ENCODE assay signal across 20 cellular contexts in the genomic region with DNA sequence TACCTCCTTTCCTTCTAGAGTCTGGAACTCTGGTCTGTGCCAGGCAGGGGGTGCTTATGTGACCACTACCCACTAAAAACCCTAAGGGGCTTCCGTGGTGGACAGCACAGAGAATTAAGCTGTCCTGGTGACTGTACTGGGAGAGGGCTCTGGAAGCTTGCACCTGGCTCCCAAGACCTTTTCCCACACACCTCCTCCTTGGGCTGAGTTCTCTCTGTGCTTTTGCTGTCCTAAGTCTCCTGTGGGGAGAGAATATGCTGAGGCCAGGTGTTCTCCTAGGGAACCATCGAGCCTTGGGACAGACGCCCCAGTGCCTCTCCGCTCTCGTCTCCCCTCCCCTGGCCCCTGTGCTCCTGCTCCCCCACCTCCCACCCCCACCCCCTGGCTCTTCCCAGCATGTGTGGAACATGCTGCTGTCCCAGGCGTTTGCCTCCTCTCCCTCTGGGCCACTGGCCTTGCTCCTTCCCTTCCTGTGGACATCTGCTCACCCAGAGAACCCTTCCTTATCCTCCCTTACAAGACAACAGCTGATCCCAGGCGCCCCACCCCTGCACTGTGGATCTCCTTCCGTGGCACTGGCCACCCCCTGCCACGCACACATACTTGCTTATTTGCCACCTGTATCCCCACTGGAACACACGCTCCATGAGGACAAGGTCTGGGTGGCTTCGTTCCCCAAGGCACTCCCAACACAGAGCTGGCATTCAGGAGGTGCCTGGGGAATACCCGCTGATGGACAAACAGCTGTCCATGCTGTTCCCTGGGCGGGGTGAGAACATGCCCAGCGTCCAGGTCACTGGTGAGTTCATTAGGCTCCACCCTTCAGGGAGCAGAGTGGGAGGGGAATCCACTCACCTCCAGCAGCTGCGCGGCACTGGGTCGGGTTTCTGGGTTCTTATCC.
A peak's percentile ranks its signal among the peaks of the same experiment; 100 is the strongest.
DNase-seq lines count a peak whose midpoint lies in the region; ATAC-seq and TF ChIP-seq lines count a peak whose summit lies in the region.
"Had no signal": no experiment of that assay in that cellular context is flagged by ENCODE, and none has a peak within 500 bp of the region (broad histone marks: within the 10 kb centered on the region; RNA-seq: fewer than 3 reads in every experiment).

No MANE protein-coding gene starts in this region.

- H3K9ac ChIP-seq in trophoblast cell (ENCODE audit: low read length): no peak overlapping the region

- H3K27ac ChIP-seq in RWPE2 (ENCODE audit: poor library complexity, severe bottlenecking): peak overlapping the region; percentile 77
- no peak overlapping the region for H3K27ac ChIP-seq in trophoblast cell (ENCODE audit: low read depth, low read length)
- H3K27ac ChIP-seq: hepatocyte, Peyer's patch had no signal

- H4K91ac ChIP-seq in trophoblast cell (ENCODE audit: low read depth, low read length): no peak overlapping the region

- H3K14ac ChIP-seq in trophoblast cell (ENCODE audit: low read length): no peak overlapping the region

- WGBS in trophoblast cell (ENCODE audit: extremely low coverage, insufficient coverage, insufficient read length): no CpG with 5 or more reads among the region's 17 CpGs

- H2AFZ ChIP-seq in trophoblast cell (ENCODE audit: insufficient read depth, low read length, poor library complexity): no peak overlapping the region
- H2AFZ ChIP-seq: hepatocyte had no signal

- H3K4me1 ChIP-seq in RWPE2 (ENCODE audit: insufficient read depth, poor library complexity, severe bottlenecking) (peaks cover 32% of the 10 kb centered on the region), trophoblast cell (ENCODE audit: control insufficient read depth in 1 of 2, insufficient read depth in 2 of 2, low read length in 2 of 2) (peaks cover 14 to 25% of the 10 kb centered on the region in 2 experiments)

- no peaks in the 10 kb centered on the region for H3K27me3 Mint-ChIP-seq in activated CD4-positive, alpha-beta T cell treated with anti-CD3 and anti-CD28 coated beads, Interleukin-2, amount 10 ng/mL, durations not matched to agents 24 days and 14 days
- no peaks in the 10 kb centered on the region for H3K27me3 Mint-ChIP-seq in activated CD4-positive, alpha-beta T cell treated with anti-CD3 and anti-CD28 coated beads for 36 hours
- H3K27me3 Mint-ChIP-seq in glutamatergic neuron (ENCODE audit: unreplicated experiment): peaks cover 18% of the 10 kb centered on the region

- H3K4me3 ChIP-seq in RWPE2 (ENCODE audit: severe bottlenecking) (no peak overlapping the region), trophoblast cell (ENCODE audit: low read depth, low read length) (no peak overlapping the region)
- H3K4me3 ChIP-seq: BLaER1 treated with 17β-estradiol and CSF1 and Interleukin-3, amounts not matched to agents 10 nM and 100 nM; hepatocyte; mucosa of descending colon; Peyer's patch had no signal

- H3K9me3 ChIP-seq in RWPE2 (ENCODE audit: severe bottlenecking) (no peaks in the 10 kb centered on the region), trophoblast cell (ENCODE audit: insufficient read depth, low read depth, low read length) (no peaks in the 10 kb centered on the region)
- H3K9me3 ChIP-seq: BLaER1 treated with 17β-estradiol and CSF1 and Interleukin-3, amounts not matched to agents 10 nM and 100 nM; mucosa of descending colon; Peyer's patch had no signal

- intact Hi-C loops in activated CD4-positive, alpha-beta T cell treated with anti-CD3 and anti-CD28 coated beads, Interleukin-2, amount 10 ng/mL, durations not matched to agents 24 days and 14 days (cut with micrococcal nuclease): no loop called here
- intact Hi-C loops in activated CD4-positive, alpha-beta T cell treated with anti-CD3 and anti-CD28 coated beads for 36 hours (cut with DNase I, micrococcal nuclease): no loop called here

- H3K27ac Mint-ChIP-seq in activated CD4-positive, alpha-beta T cell treated with anti-CD3 and anti-CD28 coated beads, Interleukin-2, amount 10 ng/mL, durations not matched to agents 24 days and 14 days: peak overlapping the region; percentile 54
- H3K27ac Mint-ChIP-seq in activated CD4-positive, alpha-beta T cell treated with anti-CD3 and anti-CD28 coated beads for 36 hours: no peak overlapping the region
- H3K27ac Mint-ChIP-seq in glutamatergic neuron (ENCODE audit: unreplicated experiment): peak overlapping the region; percentile 99
- H3K27ac Mint-ChIP-seq: activated naive CD4-positive, alpha-beta T cell treated with anti-CD3 and anti-CD28 coated beads for 36 hours had no signal

- H3K4me1 Mint-ChIP-seq in activated CD4-positive, alpha-beta T cell treated with anti-CD3 and anti-CD28 coated beads, Interleukin-2, amount 10 ng/mL, durations not matched to agents 24 days and 14 days: peaks cover 35% of the 10 kb centered on the region
- H3K4me1 Mint-ChIP-seq in activated CD4-positive, alpha-beta T cell treated with anti-CD3 and anti-CD28 coated beads for 36 hours: peaks cover 44% of the 10 kb centered on the region
- peaks cover 51% of the 10 kb centered on the region for H3K4me1 Mint-ChIP-seq in glutamatergic neuron (ENCODE audit: low read depth, unreplicated experiment)

- peaks cover 47% of the 10 kb centered on the region for H3K36me3 Mint-ChIP-seq in activated CD4-positive, alpha-beta T cell treated with anti-CD3 and anti-CD28 coated beads, Interleukin-2, amount 10 ng/mL, durations not matched to agents 24 days and 14 days (ENCODE audit: low read depth)
- H3K36me3 Mint-ChIP-seq in activated CD4-positive, alpha-beta T cell treated with anti-CD3 and anti-CD28 coated beads for 36 hours (ENCODE audit: low read depth): peaks cover 39% of the 10 kb centered on the region
- H3K36me3 Mint-ChIP-seq in glutamatergic neuron (ENCODE audit: unreplicated experiment): no peaks in the 10 kb centered on the region

- H3K36me3 ChIP-seq in RWPE2 (ENCODE audit: low read depth) (peaks cover 7% of the 10 kb centered on the region), trophoblast cell (ENCODE audit: control insufficient read depth in 1 of 2, insufficient read depth in 2 of 2, low read length in 2 of 2) (peaks cover 26 to 34% of the 10 kb centered on the region in 2 experiments)

- no peak overlapping the region for H4K8ac ChIP-seq in trophoblast cell (ENCODE audit: low read depth, low read length)

- H3K79me2 ChIP-seq in trophoblast cell (ENCODE audit: control insufficient read depth, insufficient read depth, low read length, poor library complexity): peaks cover 3% of the 10 kb centered on the region
- H3K79me2 ChIP-seq: hepatocyte had no signal

- peaks cover 17% of the 10 kb centered on the region for H3K79me1 ChIP-seq in trophoblast cell (ENCODE audit: low read length)

- H3K9me3 Mint-ChIP-seq in activated CD4-positive, alpha-beta T cell treated with anti-CD3 and anti-CD28 coated beads, Interleukin-2, amount 10 ng/mL, durations not matched to agents 24 days and 14 days: no peaks in the 10 kb centered on the region
- H3K9me3 Mint-ChIP-seq in activated CD4-positive, alpha-beta T cell treated with anti-CD3 and anti-CD28 coated beads for 36 hours (ENCODE audit: low read depth): no peaks in the 10 kb centered on the region
- peaks cover 28% of the 10 kb centered on the region for H3K9me3 Mint-ChIP-seq in glutamatergic neuron (ENCODE audit: unreplicated experiment)
- H3K9me3 Mint-ChIP-seq: activated naive CD4-positive, alpha-beta T cell treated with anti-CD3 and anti-CD28 coated beads for 36 hours had no signal

- H3K4ac ChIP-seq in trophoblast cell (ENCODE audit: low read depth, low read length): no peak overlapping the region

- H3K18ac ChIP-seq in trophoblast cell (ENCODE audit: low read length): no peak overlapping the region

- peak overlapping the region; percentile 15 for H2BK12ac ChIP-seq in trophoblast cell (ENCODE audit: low read length)

- ATAC-seq in activated CD4-positive, alpha-beta T cell treated with anti-CD3 and anti-CD28 coated beads for 36 hours: no peak
- ATAC-seq in RWPE2 (ENCODE audit: low read depth): no peak
- ATAC-seq in HG03521 (IDR thresholded peaks at IDR 0.05; ENCODE audit: unreplicated experiment): no peak
- ATAC-seq: mucosa of descending colon; stimulated activated naive CD8-positive, alpha-beta T cell treated with anti-CD3 and anti-CD28 coated beads, Interleukin-15, Interleukin-2, amounts not matched to agents 100 U/mL and 50 U/mL, for 24 hours had no signal

- H2BK5ac ChIP-seq in trophoblast cell (ENCODE audit: low read depth, low read length, poor library complexity): no peak overlapping the region

- no peak overlapping the region for H2AK5ac ChIP-seq in trophoblast cell (ENCODE audit: low read length)

- CTCF ChIA-PET in activated CD4-positive, alpha-beta T cell treated with anti-CD3 and anti-CD28 coated beads for 36 hours (lab: Charles Lee): interaction anchor here (0.6 to 6.5 kb wide), 13 partner anchors 10 to 346 kb away, joined by 3 to 51 read pairs (median 4); a partner anchor contains a TSS

- no peak overlapping the region for H4K12ac ChIP-seq in trophoblast cell (ENCODE audit: low read depth, low read length)

- H3K4me2 ChIP-seq in trophoblast cell (ENCODE audit: low read length): no peak overlapping the region
- H3K4me2 ChIP-seq: hepatocyte had no signal

- POLR2A ChIA-PET in activated CD4-positive, alpha-beta T cell treated with anti-CD3 and anti-CD28 coated beads for 36 hours (lab: Charles Lee): no interaction called here

- H3K27me3 ChIP-seq in RWPE2 (ENCODE audit: insufficient read depth, poor library complexity, severe bottlenecking) (no peaks in the 10 kb centered on the region), trophoblast cell (ENCODE audit: insufficient read depth, low read length) (no peaks in the 10 kb centered on the region)
- H3K27me3 ChIP-seq: BLaER1 treated with 17β-estradiol and CSF1 and Interleukin-3, amounts not matched to agents 10 nM and 100 nM; hepatocyte; Peyer's patch had no signal

- H3K23ac ChIP-seq in trophoblast cell (ENCODE audit: low read length): no peak overlapping the region

- no peak overlapping the region for H3K4me3 Mint-ChIP-seq in activated CD4-positive, alpha-beta T cell treated with anti-CD3 and anti-CD28 coated beads, Interleukin-2, amount 10 ng/mL, durations not matched to agents 24 days and 14 days
- no peak overlapping the region for H3K4me3 Mint-ChIP-seq in activated CD4-positive, alpha-beta T cell treated with anti-CD3 and anti-CD28 coated beads for 36 hours
- H3K4me3 Mint-ChIP-seq in glutamatergic neuron (ENCODE audit: unreplicated experiment): peak overlapping the region; percentile 74
- H3K4me3 Mint-ChIP-seq: activated naive CD4-positive, alpha-beta T cell treated with anti-CD3 and anti-CD28 coated beads for 36 hours had no signal

- DNase-seq in activated CD4-positive, alpha-beta T cell treated with anti-CD3 and anti-CD28 coated beads, Interleukin-2, amount 10 ng/mL, durations not matched to agents 24 days and 14 days: no peak
- DNase-seq in activated CD4-positive, alpha-beta T cell treated with anti-CD3 and anti-CD28 coated beads for 36 hours: no peak
- no peak for DNase-seq in RWPE2 (ENCODE audit: low spot score)
- peak; percentile 50 for DNase-seq in glutamatergic neuron
- no peak for DNase-seq in trophoblast cell
- no peak for DNase-seq in DMS114 treated with DMSO at 0.1 percent for 48 hours (lab: John Stamatoyannopoulos, UW; ENCODE audit: unreplicated experiment)
- DNase-seq in NCI-H748 (lab: John Stamatoyannopoulos, UW; ENCODE audit: unreplicated experiment): no peak
- DNase-seq: 8988T; activated naive CD4-positive, alpha-beta T cell treated with anti-CD3 and anti-CD28 coated beads for 36 hours; DND-41; KBM-7; kidney glomerular epithelial cell; NCI-H1048; NCI-H774; stimulated activated naive CD8-positive, alpha-beta T cell treated with anti-CD3 and anti-CD28 coated beads, Interleukin-15, Interleukin-2, amounts not matched to agents 100 U/mL and 50 U/mL, for 24 hours had no signal

- no peak for TF ChIP-seq CTCF in RWPE2 (IDR thresholded peaks at IDR 0.05; ENCODE audit: poor library complexity, severe bottlenecking)
- TF ChIP-seq CTCF in glutamatergic neuron (IDR thresholded peaks at IDR 0.05; ENCODE audit: partially characterized antibody, unreplicated experiment): no peak

- H2BK120ac ChIP-seq in trophoblast cell (ENCODE audit: insufficient read depth, low read length, poor library complexity): no peak overlapping the region
